Comparison of ENCODE assay signal across 21 cellular contexts in genomic region chr2:128628206-128628605, GRCh38.
DNase-seq lines count a peak whose midpoint lies in the region; ATAC-seq, FAIRE-seq and TF ChIP-seq lines count a peak whose summit lies in the region.
"Had no signal": no experiment of that assay in that cellular context is flagged by ENCODE, and none has a peak within 500 bp of the region (broad histone marks: within the 10 kb centered on the region; RNA-seq: fewer than 3 reads in every experiment).

No MANE protein-coding gene starts in this region.

- TF ChIP-seq CTCF in coronary artery (IDR thresholded peaks at IDR 0.05) (no peak), lower lobe of right lung (IDR thresholded peaks at IDR 0.05) (no peak), upper lobe of right lung (IDR thresholded peaks at IDR 0.05) (no peak)

- no peaks in the 10 kb centered on the region for H3K4me1 ChIP-seq in lower lobe of right lung
- H3K4me1 ChIP-seq in upper lobe of right lung = no peaks in the 10 kb centered on the region

- no peaks in the 10 kb centered on the region for H3K9me3 ChIP-seq in lower lobe of right lung
- no peaks in the 10 kb centered on the region for H3K9me3 ChIP-seq in upper lobe of right lung

- H3K36me3 ChIP-seq in lower lobe of right lung (no peaks in the 10 kb centered on the region), upper lobe of right lung (no peaks in the 10 kb centered on the region)

- intact Hi-C loops in Right ventricle myocardium superior (cut with DNase I) = no loop called here
- intact Hi-C loops in left cardiac atrium (cut with DNase I) = no loop called here
- intact Hi-C loops in lower lobe of right lung (cut with DNase I) = no loop called here
- intact Hi-C loops in upper lobe of right lung (cut with DNase I) = no loop called here

- ATAC-seq in Right ventricle myocardium superior (ENCODE audit: poor library complexity) = peak; percentile 64
- no peak for ATAC-seq in left cardiac atrium
- ATAC-seq in lower lobe of right lung = no peak
- ATAC-seq in upper lobe of right lung = no peak
- no peak for ATAC-seq in GM21528 (IDR thresholded peaks at IDR 0.05; ENCODE audit: low FRiP score, unreplicated experiment)
- ATAC-seq: K562 had no signal

- H3K4me3 ChIP-seq in coronary artery = no peak overlapping the region
- no peak overlapping the region for H3K4me3 ChIP-seq in lower lobe of right lung
- H3K4me3 ChIP-seq in upper lobe of right lung = no peak overlapping the region
- H3K4me3 ChIP-seq: GM23248, K562 had no signal

- FAIRE-seq in RCC 7860 (lab: Jason Lieb, UNC) = no peak
- FAIRE-seq: D721Med, K562 had no signal

- H3K27ac ChIP-seq in coronary artery = no peak overlapping the region
- no peak overlapping the region for H3K27ac ChIP-seq in lower lobe of right lung
- H3K27ac ChIP-seq in upper lobe of right lung = no peak overlapping the region
- H3K27ac ChIP-seq: GM23248, HL-60, RWPE1 had no signal

- DNase-seq in Right ventricle myocardium superior = no peak
- DNase-seq in left cardiac atrium = no peak
- DNase-seq in coronary artery (ENCODE audit: low spot score) = peak; percentile 52
- peak; percentile 14 for DNase-seq in lower lobe of right lung
- DNase-seq in upper lobe of right lung = peak; percentile 54
- DNase-seq in medulla oblongata (ENCODE audit: extremely low spot score) = no peak
- no peak for DNase-seq in RCC 7860 (ENCODE audit: low spot score)
- DNase-seq: CD4-positive, alpha-beta memory T cell; DND-41; GF-D8; GM23248; NCI-H1092; NCI-H1694; NCI-H69; NK-92 treated with Interleukin-12 subunit alpha and Interleukin-12 subunit beta, amount 100 ng/mL, for 24 hours; OCI-M1 had no signal

- H3K27me3 ChIP-seq in lower lobe of right lung (ENCODE audit: low read depth) = no peaks in the 10 kb centered on the region
- no peaks in the 10 kb centered on the region for H3K27me3 ChIP-seq in upper lobe of right lung

Comparison
In these comparisons a context has a peak if more than half of its experiments do, and no peak if none do; other contexts are left out.
1. DNase-seq: peak in coronary artery (single experiment), lower lobe of right lung (single experiment) and upper lobe of right lung (single experiment); none in Right ventricle myocardium superior (single experiment), left cardiac atrium (single experiment), medulla oblongata (single experiment) and RCC 7860 (single experiment).